In the genomic region with DNA sequence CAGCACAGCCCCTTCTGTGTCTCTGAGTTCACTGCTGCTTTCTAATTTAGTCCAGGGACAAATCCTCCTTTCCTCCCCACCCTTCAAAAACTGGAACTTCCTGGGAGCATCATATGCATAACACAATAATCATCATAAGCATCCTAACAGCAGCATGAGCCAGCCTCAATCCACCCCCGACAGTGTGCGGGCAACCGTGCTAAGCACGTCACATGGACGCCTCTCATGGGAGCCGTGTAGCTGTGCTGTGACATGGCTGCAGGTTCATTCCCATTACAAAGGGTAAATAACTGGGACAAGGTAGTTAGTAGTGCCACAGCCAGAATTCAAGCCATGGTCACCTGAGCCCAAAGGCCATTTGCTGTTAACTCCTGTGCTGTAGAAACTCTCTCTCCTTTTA, we compare ENCODE assay signal across 21 cellular contexts. TPM values are rescaled to one million over a fixed set of nuclear protein-coding genes. Genes with fewer than 3 reads are reported as not detected.
DNase-seq lines count a peak whose midpoint lies in the region; ATAC-seq, FAIRE-seq and TF ChIP-seq lines count a peak whose summit lies in the region.
"Had no signal": no experiment of that assay in that cellular context is flagged by ENCODE, and none has a peak within 500 bp of the region (broad histone marks: within the 10 kb centered on the region; RNA-seq: fewer than 3 reads in every experiment).

No MANE protein-coding gene starts in this region.

- no peak for FAIRE-seq in GM12892 (lab: Jason Lieb, UNC)
- FAIRE-seq: A549, D721Med, RCC 7860 had no signal

- H3K4me2 ChIP-seq in BLaER1 (peak overlapping the region; percentile 63), neuronal stem cell (ENCODE audit: insufficient read depth, low read length, poor library complexity, severe bottlenecking) (no peak overlapping the region)
- H3K4me2 ChIP-seq: A549 had no signal

- H2AK5ac ChIP-seq in neuronal stem cell (ENCODE audit: low read depth, low read length) = no peak overlapping the region

- H2BK15ac ChIP-seq in neuronal stem cell (ENCODE audit: low read length) = no peak overlapping the region

- H4K91ac ChIP-seq in neuronal stem cell (ENCODE audit: low read depth, low read length, poor library complexity) = no peak overlapping the region

- peaks cover 6% of the 10 kb centered on the region for H3K4me1 Mint-ChIP-seq in glutamatergic neuron (ENCODE audit: low read depth, unreplicated experiment)

- DNase-seq in NCI-H2171 treated with DMSO at 0.1 percent for 48 hours (lab: John Stamatoyannopoulos, UW) (peak; percentile 9), glutamatergic neuron (peak; percentile 38), neuronal stem cell (ENCODE audit: low spot score) (no peak), GM12892 (ENCODE audit: insufficient read length) (no peak), NCI-H146 treated with DMSO at 0.1 percent for 48 hours (lab: John Stamatoyannopoulos, UW; ENCODE audit: unreplicated experiment) (no peak)
- no peak for DNase-seq in stimulated activated CD4-positive, alpha-beta T cell treated with anti-CD3 and anti-CD28 coated beads, Interleukin-2, amount 100 ng/mL, for 48 hours
- DNase-seq: DMS79; NCI-H1417 treated with DMSO at 0.1 percent for 48 hours; NCI-H2029; NCI-H510A; NCI-H748 treated with DMSO at 0.1 percent for 48 hours; NK-92 treated with Interleukin-12 subunit alpha and Interleukin-12 subunit beta, amount 100 ng/mL, for 24 hours had no signal

- H3K23ac ChIP-seq in neuronal stem cell (ENCODE audit: low read depth, low read length, poor library complexity) = no peak overlapping the region

- no peak overlapping the region for H4K8ac ChIP-seq in neuronal stem cell (ENCODE audit: low read depth, low read length)

- peaks cover 3% of the 10 kb centered on the region for H3K27me3 Mint-ChIP-seq in glutamatergic neuron (ENCODE audit: unreplicated experiment)

- no peak overlapping the region for H3K27ac Mint-ChIP-seq in glutamatergic neuron (ENCODE audit: unreplicated experiment)

- no peak for ATAC-seq in GM18867 (IDR thresholded peaks at IDR 0.05; ENCODE audit: unreplicated experiment)
- ATAC-seq: A549, Right ventricle myocardium inferior had no signal

- H4K20me1 ChIP-seq in BLaER1 = no peaks in the 10 kb centered on the region

- H3K36me3 ChIP-seq in BLaER1 (no peaks in the 10 kb centered on the region), neuronal stem cell (replicated peaks in 1 of 2; ENCODE audit: control insufficient read depth in 2 of 2, insufficient read depth in 2 of 2, low read length in 2 of 2) (no peaks in the 10 kb centered on the region)

- H3K14ac ChIP-seq in neuronal stem cell (ENCODE audit: low read length) = no peak overlapping the region

- no peak overlapping the region for H3K4me3 Mint-ChIP-seq in glutamatergic neuron (ENCODE audit: unreplicated experiment)

- no peak overlapping the region for H3K27ac ChIP-seq in BLaER1
- H3K27ac ChIP-seq in neuronal stem cell (replicated peaks; ENCODE audit: low read length) = no peak overlapping the region
- H3K27ac ChIP-seq: A549, C4-2B had no signal

- peaks cover 38% of the 10 kb centered on the region for H3K4me1 ChIP-seq in BLaER1
- H3K4me1 ChIP-seq in neuronal stem cell (ENCODE audit: control insufficient read depth in 2 of 2, insufficient read depth in 1 of 2, low read depth in 1 of 2, low read length in 2 of 2) = peaks cover 2 to 19% of the 10 kb centered on the region in 2 donors
- H3K4me1 ChIP-seq: A549 had no signal

- no peak overlapping the region for H2BK5ac ChIP-seq in neuronal stem cell (ENCODE audit: low read length)

- WGBS in neuronal stem cell (ENCODE audit: extremely low coverage in 2 of 2, insufficient read length in 2 of 2, insufficient replicate concordance in 1 of 2), 2 donors = no CpG with 5 or more reads among the region's 6 CpGs

- H3K4ac ChIP-seq in neuronal stem cell (ENCODE audit: low read length) = no peak overlapping the region

- H3K4me3 ChIP-seq in BLaER1 (no peak overlapping the region), neuronal stem cell (ENCODE audit: low read length in 2 of 2) (no peak overlapping the region)
- H3K4me3 ChIP-seq: A549 had no signal

- no peak for TF ChIP-seq CTCF in glutamatergic neuron (IDR thresholded peaks at IDR 0.05; ENCODE audit: partially characterized antibody, unreplicated experiment)

- no peak overlapping the region for H2BK12ac ChIP-seq in neuronal stem cell (ENCODE audit: low read length)

- H3K9ac ChIP-seq in BLaER1 = no peak overlapping the region
- H3K9ac ChIP-seq in neuronal stem cell (ENCODE audit: low read depth, low read length, poor library complexity) = no peak overlapping the region

- peak overlapping the region; percentile 72 for H2AFZ ChIP-seq in neuronal stem cell (ENCODE audit: low read length)

- H3K9me3 Mint-ChIP-seq in glutamatergic neuron (ENCODE audit: unreplicated experiment) = no peaks in the 10 kb centered on the region

- no peaks in the 10 kb centered on the region for H3K36me3 Mint-ChIP-seq in glutamatergic neuron (ENCODE audit: unreplicated experiment)

- TF ChIP-seq POLR2A in GM12892 (IDR thresholded peaks at IDR 0.05; ENCODE audit: low read depth, low read length) = no peak

- no peak overlapping the region for H3K18ac ChIP-seq in neuronal stem cell (ENCODE audit: low read length)

- H3K9me3 ChIP-seq in BLaER1 = peaks cover under 1% of the 10 kb centered on the region; the same call in 1 of the 2 replicates
- H3K9me3 ChIP-seq in neuronal stem cell (replicated peaks in 1 of 2; ENCODE audit: control insufficient read depth in 2 of 2, insufficient read depth in 1 of 2, low read depth in 1 of 2, low read length in 2 of 2) = peaks cover 0 to 2% of the 10 kb centered on the region in 2 donors
- H3K9me3 ChIP-seq: A549 had no signal

- H3K79me1 ChIP-seq in neuronal stem cell (ENCODE audit: low read depth, low read length) = no peaks in the 10 kb centered on the region

- H2BK120ac ChIP-seq in neuronal stem cell (ENCODE audit: low read depth, low read length) = no peak overlapping the region

- H3K27me3 ChIP-seq in BLaER1 = no peaks in the 10 kb centered on the region
- no peaks in the 10 kb centered on the region for H3K27me3 ChIP-seq in neuronal stem cell (ENCODE audit: control insufficient read depth in 3 of 3, insufficient read depth in 3 of 3, low read depth in 1 of 3, low read length in 3 of 3)

RNA-seq across cellular contexts. Expression of a gene that starts 24.5 kb away (rescaled TPM):
- 7.5 TPM for total RNA-seq in glutamatergic neuron (ENCODE audit: unreplicated experiment)
- polyA plus RNA-seq in neuronal stem cell (2013, experiment 1 of 2) = 7.8 TPM
- 7.7 TPM for polyA plus RNA-seq in neuronal stem cell (2013, experiment 2 of 2)
- not detected for polyA plus RNA-seq in GM12892 (2012; ENCODE audit: missing spikeins)

RNA-seq across cellular contexts. Expression of a gene that starts 49.4 kb away (rescaled TPM):
- 4.1 TPM for total RNA-seq in glutamatergic neuron (ENCODE audit: unreplicated experiment)
- polyA plus RNA-seq in neuronal stem cell (2013, experiment 1 of 2) = 0.63 TPM
- polyA plus RNA-seq in neuronal stem cell (2013, experiment 2 of 2) = 0.79 TPM
- not detected for polyA plus RNA-seq in GM12892 (2012; ENCODE audit: missing spikeins)
- total RNA-seq: H4, M059J had no signal

Comparison
In these comparisons a context has a peak if more than half of its experiments do, and no peak if none do; other contexts are left out.
1. DNase-seq: peak in NCI-H2171 treated with DMSO at 0.1 percent for 48 hours (single experiment) and glutamatergic neuron (single experiment); none in neuronal stem cell (single experiment), GM12892 (single experiment), stimulated activated CD4-positive, alpha-beta T cell treated with anti-CD3 and anti-CD28 coated beads, Interleukin-2, amount 100 ng/mL, for 48 hours (0 of 2) and NCI-H146 treated with DMSO at 0.1 percent for 48 hours (single experiment).